Comparison of ENCODE assay signal across 24 cellular contexts in genomic region chr5:113364466-113364865, GRCh38.
"Had no signal": no experiment of that assay in that cellular context is flagged by ENCODE, and none has a peak within 500 bp of the region (broad histone marks: within the 10 kb centered on the region; RNA-seq: fewer than 3 reads in every experiment).

No MANE protein-coding gene starts in this region.

- H3K4me1 ChIP-seq: suprapubic skin, testis, thyroid gland, tibial artery, tibial nerve, transverse colon, upper lobe of left lung, upper lobe of right lung, uterus, vagina had no signal

- H3K27ac ChIP-seq: stomach, suprapubic skin, testis, thoracic aorta, thyroid gland, tibial artery, tibial nerve, transverse colon, upper lobe of left lung, upper lobe of right lung, uterus, vagina had no signal

- DNase-seq: stimulated activated CD4-positive, alpha-beta T cell treated with anti-CD3 and anti-CD28 coated beads, Interleukin-2, amount 100 ng/mL, for 48 hours; stimulated activated CD4-positive, alpha-beta T cell treated with anti-CD3 and anti-CD28 coated beads, Interleukin-4, amount 100 ng/mL, for 1 hour; stimulated activated CD4-positive, alpha-beta T cell treated with anti-CD3 and anti-CD28 coated beads, Interleukin-4, amount 100 ng/mL, for 24 hours; stimulated activated CD4-positive, alpha-beta T cell treated with anti-CD3 and anti-CD28 coated beads, Interleukin-4, amount 100 ng/mL, for 4 hours; stimulated activated CD8-positive, alpha-beta memory T cell treated with anti-CD3 and anti-CD28 coated beads, Interleukin-4, amount 100 ng/mL, for 48 hours; stimulated activated naive B cell treated with anti-CD40 and anti-IgM and Interleukin-4, amounts not matched to agents 10 μg/mL and 1 μg/mL and 100 μg/mL, for 72 hours; stimulated activated naive CD4-positive, alpha-beta T cell; stimulated activated naive CD4-positive, alpha-beta T cell treated with Interleukin-2 at 50 U/mL for 16 hours; stimulated activated naive CD8-positive, alpha-beta T cell treated with anti-CD3 and anti-CD28 coated beads, Interleukin-15, amount 100 ng/mL, for 72 hours; stimulated activated naive CD8-positive, alpha-beta T cell treated with anti-CD3 and anti-CD28 coated beads, Interleukin-15, Interleukin-2, amounts not matched to agents 100 U/mL and 50 U/mL, for 24 hours; stomach; substantia nigra; testis; thyroid gland; tibial artery; transverse colon; trophoblast cell; upper lobe of left lung; upper lobe of right lung; uterus had no signal

- H3K27me3 ChIP-seq: stomach, suprapubic skin, testis, thyroid gland, tibial artery, tibial nerve, transverse colon, upper lobe of left lung, upper lobe of right lung, uterus, vagina had no signal

- H3K4me3 ChIP-seq: stomach, suprapubic skin, testis, thoracic aorta, thyroid gland, tibial artery, tibial nerve, transverse colon, upper lobe of left lung, upper lobe of right lung, uterus, vagina had no signal

- H3K36me3 ChIP-seq: stomach, suprapubic skin, thoracic aorta, thyroid gland, tibial artery, transverse colon, upper lobe of left lung, upper lobe of right lung, uterus, vagina had no signal

- H3K9me3 ChIP-seq: testis, thoracic aorta, thyroid gland, uterus had no signal
